29 cellular contexts compared by ENCODE assay signal in the genomic region with DNA sequence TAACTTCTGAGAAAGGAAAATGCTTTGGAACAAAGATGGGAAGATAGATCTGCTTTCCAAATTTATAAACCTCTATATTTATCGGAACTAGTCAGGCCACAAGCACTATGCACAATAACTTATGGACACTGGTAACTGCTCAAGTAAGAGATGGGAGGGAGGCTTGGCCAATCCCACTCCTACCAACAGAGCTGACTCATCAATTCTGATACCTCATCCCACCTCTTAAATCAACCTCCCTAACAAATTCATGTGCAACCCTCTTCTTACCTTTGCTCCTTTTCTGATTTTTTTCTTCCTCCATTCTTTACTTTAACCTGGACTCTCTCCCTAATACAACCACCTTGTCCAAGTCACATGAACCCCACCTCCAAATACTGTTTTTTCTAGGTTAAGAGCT.
"Had no signal": no experiment of that assay in that cellular context is flagged by ENCODE, and none has a peak within 500 bp of the region (broad histone marks: within the 10 kb centered on the region; RNA-seq: fewer than 3 reads in every experiment).

No MANE protein-coding gene starts in this region.

- FAIRE-seq: islet of Langerhans, kidney, pancreas, small intestine, urothelium cell line had no signal

- H3K27ac ChIP-seq: heart left ventricle, left lung, pancreas, prostate gland, sigmoid colon, spleen, stomach, testis, thyroid gland, transverse colon, upper lobe of right lung had no signal

- H3K27me3 ChIP-seq: heart left ventricle, left lung, pancreas, sigmoid colon, spleen, stomach, testis, thyroid gland, transverse colon, upper lobe of right lung had no signal

- DNase-seq: heart left ventricle; immature natural killer cell; kidney; left colon; left lung; mesendoderm; mucosa of descending colon; naive thymus-derived CD4-positive, alpha-beta T cell; nucleus accumbens; pancreas; posterior cingulate gyrus; retina; right cardiac atrium; sigmoid colon; small intestine; spleen; stimulated activated CD4-positive, alpha-beta T cell treated with anti-CD3 and anti-CD28 coated beads, Interleukin-4, amount 100 ng/mL, for 24 hours; stimulated activated naive CD4-positive, alpha-beta T cell treated with Interleukin-2 at 50 U/mL for 16 hours; stomach; testis; thyroid gland; transverse colon; upper lobe of right lung had no signal

- ATAC-seq: heart left ventricle; left colon; left lung; mucosa of descending colon; naive thymus-derived CD4-positive, alpha-beta T cell; natural killer cell treated with Interleukin-12 subunit alpha and Interleukin-12 subunit beta and Interleukin-15 and Interleukin-18, amount 100 ng/mL, for 72 hours; pancreas; right cardiac atrium; stimulated activated effector memory CD8-positive, alpha-beta T cell treated with anti-CD3 and anti-CD28 coated beads, Interleukin-12 subunit alpha, Interleukin-12 subunit beta, amount 100 ng/mL, for 72 hours; upper lobe of right lung had no signal

- H3K36me3 ChIP-seq: heart left ventricle, left lung, pancreas, prostate gland, sigmoid colon, spleen, stomach, thyroid gland, transverse colon, upper lobe of right lung had no signal

- H3K4me1 ChIP-seq: heart left ventricle, left lung, pancreas, prostate gland, spleen, stomach, testis, thyroid gland, upper lobe of right lung had no signal

- H3K4me3 ChIP-seq: heart left ventricle, left lung, lung, mucosa of descending colon, pancreas, prostate gland, sigmoid colon, spleen, stomach, testis, thyroid gland, transverse colon, upper lobe of right lung had no signal

- H3K9me3 ChIP-seq: heart left ventricle, left lung, mucosa of descending colon, pancreas, prostate gland, spleen, stomach, testis, thyroid gland, transverse colon, upper lobe of right lung had no signal
